Comparison of ENCODE assay signal across 1 cellular context in genomic region chr1:226529891-226530290, GRCh38.
TF ChIP-seq lines count a peak whose summit lies in the region.

No MANE protein-coding gene starts in this region.

TF ChIP-seq in H1, 55 proteins besides CTCF, POLR2A, EP300 and RAD21:
- TF ChIP-seq TEAD4 (IDR thresholded peaks at IDR 0.05; ENCODE audit: low read depth, low read length) (no peak), RNF2 (IDR thresholded peaks at IDR 0.05; ENCODE audit: borderline replicate concordance, low read depth, low read length, missing control alignments, poor library complexity, severe bottlenecking) (no peak), TBP (IDR thresholded peaks at IDR 0.05; ENCODE audit: low read depth, low read length) (no peak), SIRT6 (IDR thresholded peaks at IDR 0.05; ENCODE audit: low read length) (no peak), KDM4A (IDR thresholded peaks at IDR 0.05; ENCODE audit: low read depth, low read length, severe bottlenecking) (no peak), USF2 (IDR thresholded peaks at IDR 0.05; ENCODE audit: low read length) (no peak), SIN3A (conservative IDR thresholded peaks at IDR 0.05 in 1 of 2, IDR thresholded peaks at IDR 0.05 in 1 of 2; ENCODE audit: low read depth in 1 of 2, low read length in 2 of 2) (no peak), ATF2 (IDR thresholded peaks at IDR 0.05; ENCODE audit: low read length) (no peak), TAF7 (optimal IDR thresholded peaks at IDR 0.05; ENCODE audit: borderline replicate concordance, low read depth, low read length) (no peak), EGR1 (IDR thresholded peaks at IDR 0.05; ENCODE audit: borderline replicate concordance, low read depth, low read length) (no peak), FOSL1 (IDR thresholded peaks at IDR 0.05; ENCODE audit: insufficient read depth, low read depth, low read length) (no peak), CHD1 (IDR thresholded peaks at IDR 0.05; ENCODE audit: low read depth, low read length) (no peak), POU5F1 (IDR thresholded peaks at IDR 0.05; ENCODE audit: low read depth, low read length) (no peak), HDAC2 (IDR thresholded peaks at IDR 0.05; ENCODE audit: borderline replicate concordance in 1 of 2, low read depth in 2 of 2, low read length in 2 of 2) (no peak), NANOG (IDR thresholded peaks at IDR 0.05; ENCODE audit: insufficient read depth, low read depth, low read length, poor library complexity, severe bottlenecking) (no peak), ATF3 (IDR thresholded peaks at IDR 0.05; ENCODE audit: insufficient read depth, low read depth, low read length) (no peak), CBX5 (IDR thresholded peaks at IDR 0.05; ENCODE audit: low read depth, low read length) (no peak), CTBP2 (IDR thresholded peaks at IDR 0.05; ENCODE audit: borderline replicate concordance, insufficient read depth, insufficient read length, low read length) (no peak)
